8 cellular contexts compared by ENCODE assay signal in the genomic region with DNA sequence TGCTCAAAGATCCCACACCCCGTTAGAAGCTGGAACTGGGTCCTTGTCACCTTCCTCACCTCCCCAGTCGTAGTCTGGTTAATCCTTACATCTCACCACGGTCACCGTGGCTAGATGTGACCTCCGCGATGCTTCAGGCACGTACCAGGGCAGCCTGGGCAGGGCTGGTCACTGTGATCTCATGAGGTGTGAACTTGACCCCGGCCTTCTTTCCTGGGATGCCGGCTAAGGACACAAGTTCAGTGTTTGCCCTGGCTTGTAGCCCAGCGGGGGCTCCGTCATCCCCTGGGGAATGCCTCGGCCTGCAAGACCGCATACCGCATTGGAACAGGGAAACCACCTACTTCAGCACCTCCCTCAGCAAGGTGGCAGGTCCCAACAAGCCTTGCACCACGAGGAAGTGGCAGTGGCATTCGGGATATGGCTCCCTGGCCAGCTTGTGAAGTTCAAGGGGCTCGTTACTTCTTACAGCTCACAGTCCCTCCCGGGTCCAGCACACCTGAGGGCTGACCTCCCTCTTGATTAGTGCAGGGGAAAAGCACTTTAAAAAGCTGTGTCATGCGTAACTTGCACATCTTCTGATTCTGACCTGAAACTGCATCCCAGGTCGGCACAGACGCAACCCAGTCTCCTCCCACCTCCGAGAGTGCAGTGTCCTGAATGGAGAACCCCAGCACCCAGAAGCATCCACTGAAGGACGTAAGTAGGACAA. TPM values are rescaled to one million over a fixed set of nuclear protein-coding genes. Genes with fewer than 3 reads are reported as not detected.
DNase-seq lines count a peak whose midpoint lies in the region; ATAC-seq and TF ChIP-seq lines count a peak whose summit lies in the region.

No MANE protein-coding gene starts in this region.

- peak overlapping the region; percentile 85 for H3K4me3 Mint-ChIP-seq in CD8-positive, alpha-beta T cell
- peak overlapping the region in 9 of 10 donors; percentile 31 to 91 (median 86) for H3K4me3 Mint-ChIP-seq in naive thymus-derived CD8-positive, alpha-beta T cell

- H3K36me3 Mint-ChIP-seq in CD8-positive, alpha-beta T cell, result peaks cover 54% of the 10 kb centered on the region
- peaks cover 0 to 43% (median 2%) of the 10 kb centered on the region in 3 donors for H3K36me3 Mint-ChIP-seq in naive thymus-derived CD8-positive, alpha-beta T cell

- no peak for ATAC-seq in CD8-positive, alpha-beta T cell
- no peak for ATAC-seq in naive thymus-derived CD8-positive, alpha-beta T cell

- H3K4me1 ChIP-seq in CD8-positive, alpha-beta T cell (ENCODE audit: insufficient read depth, low read length), result peaks cover 55% of the 10 kb centered on the region
- peaks cover 24% of the 10 kb centered on the region for H3K4me1 ChIP-seq in adipocyte (ENCODE audit: control insufficient read depth, insufficient read depth, low read length)
- H3K4me1 ChIP-seq in SJCRH30, result peaks cover 10% of the 10 kb centered on the region; the same call in 1 of the 2 replicates

- peaks cover 38% of the 10 kb centered on the region for H3K4me1 Mint-ChIP-seq in CD8-positive, alpha-beta T cell (ENCODE audit: low read depth)
- H3K4me1 Mint-ChIP-seq in naive thymus-derived CD8-positive, alpha-beta T cell, result peaks cover 13 to 38% (median 28%) of the 10 kb centered on the region in 4 donors

- DNase-seq in CD8-positive, alpha-beta T cell, result peak in 2 of 7 experiments; percentile 26 to 49
- DNase-seq in HFF-Myc (ENCODE audit: extremely low read depth, low read depth) (no peak), adipocyte (ENCODE audit: low read depth) (no peak), NCI-H2081 treated with DMSO at 0.1 percent for 48 hours (lab: John Stamatoyannopoulos, UW) (no peak), cerebellar nuclear complex (lab: John Stamatoyannopoulos, UW) (no peak), NCI-H524 treated with DMSO at 0.1 percent for 48 hours (lab: John Stamatoyannopoulos, UW) (no peak), SJCRH30 (no peak)
- peak in 1 of 10 donors; percentile 61 for DNase-seq in naive thymus-derived CD8-positive, alpha-beta T cell

- no peak overlapping the region for H3K4me3 ChIP-seq in CD8-positive, alpha-beta T cell (ENCODE audit: low read depth, low read length)
- 0 out of 2 replicates have a peak overlapping the region, but pooled peaks have one; percentile 0 for H3K4me3 ChIP-seq in HFF-Myc (replicated peaks; ENCODE audit: low read depth, low read length)
- H3K4me3 ChIP-seq in adipocyte (ENCODE audit: low read length), result no peak overlapping the region
- no peak overlapping the region for H3K4me3 ChIP-seq in SJCRH30

- H3K27ac ChIP-seq in CD8-positive, alpha-beta T cell (ENCODE audit: low read depth, low read length), result no peak overlapping the region
- no peak overlapping the region for H3K27ac ChIP-seq in SJCRH30

- no peaks in the 10 kb centered on the region for H3K9me3 ChIP-seq in CD8-positive, alpha-beta T cell (ENCODE audit: low read length)
- H3K9me3 ChIP-seq in adipocyte (ENCODE audit: control insufficient read depth, low read length) (no peaks in the 10 kb centered on the region), SJCRH30 (replicated peaks) (no peaks in the 10 kb centered on the region)

- TF ChIP-seq CTCF in CD8-positive, alpha-beta T cell (IDR thresholded peaks at IDR 0.05), result no peak
- no peak for TF ChIP-seq CTCF in HFF-Myc (IDR thresholded peaks at IDR 0.05; ENCODE audit: low read depth, low read length, missing control alignments)

- CTCF ChIA-PET in CD8-positive, alpha-beta T cell (lab: Charles Lee), result no interaction called here

- intact Hi-C loops in CD8-positive, alpha-beta T cell (cut with DNase I, micrococcal nuclease), result loop anchor here (10.0 kb wide), 2 partner anchors 137 to 693 kb away; a partner anchor contains a TSS

- POLR2A ChIA-PET in CD8-positive, alpha-beta T cell (lab: Charles Lee), result interaction anchor here (0.5 to 3.2 kb wide), 5 partner anchors 8 to 335 kb away, joined by 3 to 22 read pairs (median 4); a partner anchor contains a TSS
- POLR2A ChIA-PET in naive thymus-derived CD8-positive, alpha-beta T cell (lab: Charles Lee), result interaction anchor here (1.1 kb wide), 1 partner anchor 24 kb away, joined by 3 read pairs; no protein-coding TSS in a partner anchor

- no peaks in the 10 kb centered on the region for H3K27me3 Mint-ChIP-seq in CD8-positive, alpha-beta T cell (ENCODE audit: low read depth)
- H3K27me3 Mint-ChIP-seq in naive thymus-derived CD8-positive, alpha-beta T cell, result no peaks in the 10 kb centered on the region

- H3K27ac Mint-ChIP-seq in CD8-positive, alpha-beta T cell, result peak overlapping the region; percentile 90
- peak overlapping the region; percentile 4 to 95 (median 84) for H3K27ac Mint-ChIP-seq in naive thymus-derived CD8-positive, alpha-beta T cell

- peak overlapping the region; percentile 23 for H3K9ac ChIP-seq in adipocyte (ENCODE audit: low read length)

- peaks cover 39% of the 10 kb centered on the region for H3K36me3 ChIP-seq in CD8-positive, alpha-beta T cell (ENCODE audit: insufficient read depth, low read length)
- peaks cover 58% of the 10 kb centered on the region for H3K36me3 ChIP-seq in adipocyte (ENCODE audit: control insufficient read depth, insufficient read depth, low read length, severe bottlenecking)
- peaks cover 46% of the 10 kb centered on the region for H3K36me3 ChIP-seq in SJCRH30

- H3K27me3 ChIP-seq in CD8-positive, alpha-beta T cell (ENCODE audit: insufficient read depth, low read length), result no peaks in the 10 kb centered on the region
- no peaks in the 10 kb centered on the region for H3K27me3 ChIP-seq in adipocyte (replicated peaks; ENCODE audit: control insufficient read depth, insufficient read depth, low read length)
- no peaks in the 10 kb centered on the region for H3K27me3 ChIP-seq in SJCRH30

- H3K9me3 Mint-ChIP-seq in CD8-positive, alpha-beta T cell, result no peaks in the 10 kb centered on the region
- H3K9me3 Mint-ChIP-seq in naive thymus-derived CD8-positive, alpha-beta T cell, result no peaks in the 10 kb centered on the region

RNA-seq across cellular contexts. Expression of a gene that starts 25.9 kb away (rescaled TPM):
- total RNA-seq in CD8-positive, alpha-beta T cell, result 10 to 100 TPM; 23.5 to 23.9 TPM
- total RNA-seq in naive thymus-derived CD8-positive, alpha-beta T cell, result 10 to 100 TPM; 46.1 to 47.8 TPM
- polyA plus RNA-seq in naive thymus-derived CD8-positive, alpha-beta T cell, result 10 to 100 TPM; 10.8 to 31.8 (median 21.8) TPM
- total RNA-seq in SJCRH30 (2014; rRNA removed; shearing (Covaris generic)), result 36.6 and 39.5 TPM in 2 replicates

RNA-seq across cellular contexts. Expression of a gene that starts 26.1 kb away (rescaled TPM):
- 1 to 10 TPM; 1.2 to 1.3 TPM for total RNA-seq in CD8-positive, alpha-beta T cell
- total RNA-seq in naive thymus-derived CD8-positive, alpha-beta T cell, result 1 to 10 TPM; 3.7 to 6.0 TPM
- polyA plus RNA-seq in naive thymus-derived CD8-positive, alpha-beta T cell, result 1 to 10 TPM in 1 of 3 donors, under 1 TPM in 2; 0.87 to 1.5 (median 0.90) TPM
- total RNA-seq in SJCRH30 (2014; rRNA removed; shearing (Covaris generic)), result 3.8 and 5.9 TPM in 2 replicates
